Comparison of ENCODE assay signal across 8 cellular contexts in the genomic region with DNA sequence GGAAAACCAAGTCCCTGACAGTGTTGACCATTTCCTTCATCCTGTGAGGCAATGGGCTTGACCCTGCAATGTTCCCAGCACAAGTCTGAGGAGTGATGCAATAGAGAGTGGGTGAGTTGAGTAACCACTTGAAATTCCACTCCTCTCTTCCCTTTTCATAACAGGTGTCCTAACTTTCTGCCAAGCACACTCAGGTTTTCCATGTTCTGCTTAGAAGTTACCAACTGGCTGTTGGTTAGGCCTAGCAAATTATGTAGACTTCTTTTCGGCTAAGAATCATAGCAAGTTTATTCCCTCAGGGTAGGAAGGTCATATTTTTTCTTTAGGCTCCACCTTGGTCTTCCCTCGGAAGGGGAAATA. TPM values are rescaled to one million over a fixed set of nuclear protein-coding genes. Genes with fewer than 3 reads are reported as not detected.
A peak's percentile ranks its signal among the peaks of the same experiment; 100 is the strongest.
DNase-seq lines count a peak whose midpoint lies in the region; ATAC-seq and TF ChIP-seq lines count a peak whose summit lies in the region.

No MANE protein-coding gene starts in this region.

- H3K27me3 ChIP-seq in esophagus squamous epithelium (no peaks in the 10 kb centered on the region), psoas muscle (ENCODE audit: insufficient read depth in 3 of 3, low read length in 2 of 3) (no peaks in the 10 kb centered on the region)

- H3K4me3 ChIP-seq in esophagus squamous epithelium, result no peak overlapping the region
- no peak overlapping the region for H3K4me3 ChIP-seq in psoas muscle

- H3K9me3 ChIP-seq in esophagus squamous epithelium (no peaks in the 10 kb centered on the region), psoas muscle (no peaks in the 10 kb centered on the region)

- H3K36me3 ChIP-seq in esophagus squamous epithelium (no peaks in the 10 kb centered on the region), psoas muscle (ENCODE audit: insufficient read depth in 1 of 2, low read depth in 1 of 2) (no peaks in the 10 kb centered on the region)

- TF ChIP-seq CTCF in esophagus squamous epithelium (IDR thresholded peaks at IDR 0.05) (no peak), psoas muscle (IDR thresholded peaks at IDR 0.05) (no peak)

- TF ChIP-seq POLR2A in esophagus squamous epithelium (IDR thresholded peaks at IDR 0.05), result peak in 1 of 4 donors; percentile 11

- WGBS in esophagus squamous epithelium, 2 donors, result 30 to 41% methylated on average over 2 of the region's 2 CpGs
- WGBS in psoas muscle, 3 donors, result 23 to 38% (median 25%) methylated on average over 2 of the region's 2 CpGs

- H3K27ac ChIP-seq in esophagus squamous epithelium (peak overlapping the region; percentile 42 to 83 (median 72)), psoas muscle (peak overlapping the region; percentile 87)

- ATAC-seq in psoas muscle (peak; percentile 81 to 95 (median 89)), GM21381 (IDR thresholded peaks at IDR 0.05; ENCODE audit: unreplicated experiment) (no peak)

- H3K4me1 ChIP-seq in esophagus squamous epithelium (peaks cover 12 to 57% (median 27%) of the 10 kb centered on the region in 3 donors), psoas muscle (peaks cover 64% of the 10 kb centered on the region)

- DNase-seq in GM03348 (ENCODE audit: low spot score), result peak; percentile 85
- DNase-seq in OCI-M1 (lab: John Stamatoyannopoulos, UW), result peak; percentile 66
- no peak for DNase-seq in esophagus squamous epithelium (lab: John Stamatoyannopoulos, UW)
- peak; percentile 48 to 76 for DNase-seq in psoas muscle
- no peak for DNase-seq in epidermal melanocyte (ENCODE audit: insufficient read length, low spot score)
- no peak for DNase-seq in activated effector memory CD4-positive, alpha-beta T cell treated with anti-CD3 and anti-CD28 coated beads, Interleukin-2, amount 50 U/mL, for 16 hours
- no peak for DNase-seq in NCI-H146 treated with DMSO at 0.1 percent for 48 hours (lab: John Stamatoyannopoulos, UW; ENCODE audit: unreplicated experiment)

- intact Hi-C loops in esophagus squamous epithelium (cut with DNase I) (no loop called here), psoas muscle (cut with DNase I) (loop anchor here (2.0 to 5.0 kb wide), 2 partner anchors 25 to 68 kb away; no protein-coding TSS in a partner anchor)

RNA-seq across cellular contexts. Expression of a gene that starts 11.5 kb away (rescaled TPM):
- total RNA-seq in esophagus squamous epithelium, result 1 to 10 TPM in 3 of 4 donors, under 1 TPM in 1; 0.76 to 6.1 (median 2.1) TPM
- total RNA-seq in psoas muscle, result 10 to 100 TPM in 1 of 4 donors, 1 to 10 TPM in 2, under 1 TPM in 1; 0.58 to 20.0 (median 5.8) TPM
- polyA plus RNA-seq in psoas muscle, result 10 to 100 TPM in 2 of 3 donors, 1 to 10 TPM in 1; 4.9 to 31.6 (median 23.4) TPM

RNA-seq across cellular contexts. Expression of a gene that starts 37.7 kb away (rescaled TPM):
- not detected for total RNA-seq in esophagus squamous epithelium
- 1 to 10 TPM in 2 of 4 donors, under 1 TPM in 2; 0.25 to 1.1 (median 0.96) TPM for total RNA-seq in psoas muscle
- 1 to 10 TPM in 1 of 3 donors, under 1 TPM in 2; 0.04 to 1.5 (median 0.98) TPM for polyA plus RNA-seq in psoas muscle

RNA-seq across cellular contexts. Expression of a gene that starts 48.1 kb away (rescaled TPM):
- total RNA-seq in esophagus squamous epithelium (10 to 100 TPM in 2 of 4 donors, 1 to 10 TPM in 2; 2.0 to 24.6 (median 7.6) TPM), psoas muscle (10 to 100 TPM; 22.0 to 82.1 (median 57.3) TPM)
- 10 to 100 TPM; 48.7 to 77.2 (median 59.4) TPM for polyA plus RNA-seq in psoas muscle

Comparison
In these comparisons a context has a peak if more than half of its experiments do, and no peak if none do; other contexts are left out.
1. DNase-seq: peak in GM03348 (single experiment), OCI-M1 (single experiment) and psoas muscle (2 of 2); none in esophagus squamous epithelium (single experiment), epidermal melanocyte (single experiment), activated effector memory CD4-positive, alpha-beta T cell treated with anti-CD3 and anti-CD28 coated beads, Interleukin-2, amount 50 U/mL, for 16 hours (single experiment) and NCI-H146 treated with DMSO at 0.1 percent for 48 hours (single experiment).